In the genomic region with DNA sequence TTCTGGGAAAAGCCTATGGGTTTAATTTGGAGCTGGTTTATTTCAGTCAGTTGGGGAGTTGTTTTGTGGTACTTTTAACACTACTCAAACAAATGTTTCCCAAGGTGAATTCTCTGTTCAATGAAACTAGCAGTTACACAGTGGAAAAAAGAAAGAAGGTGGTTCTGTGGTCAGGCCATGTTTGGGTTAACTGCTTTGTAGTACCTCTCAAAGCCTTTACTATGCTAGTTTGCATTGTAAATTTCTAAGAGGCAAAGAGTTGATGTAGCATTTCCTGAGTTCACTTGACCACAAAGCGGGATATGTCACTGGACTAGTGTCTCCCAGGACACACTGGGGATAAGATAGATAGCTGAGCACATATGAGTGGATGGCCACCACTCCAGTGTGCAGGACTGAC, we compare ENCODE assay signal across 26 cellular contexts.
DNase-seq lines count a peak whose midpoint lies in the region; ATAC-seq and TF ChIP-seq lines count a peak whose summit lies in the region.
"Had no signal": no experiment of that assay in that cellular context is flagged by ENCODE, and none has a peak within 500 bp of the region (broad histone marks: within the 10 kb centered on the region; RNA-seq: fewer than 3 reads in every experiment).

No MANE protein-coding gene starts in this region.

- no peaks in the 10 kb centered on the region for H3K36me3 Mint-ChIP-seq in WTC11
- no peaks in the 10 kb centered on the region for H3K36me3 Mint-ChIP-seq in activated CD4-positive, alpha-beta T cell treated with anti-CD3 and anti-CD28 coated beads, Interleukin-2, amount 10 ng/mL, durations not matched to agents 7 days and 5 days (ENCODE audit: low read depth)
- H3K36me3 Mint-ChIP-seq: CD14-positive monocyte had no signal

- H3K4me3 Mint-ChIP-seq in WTC11 = no peak overlapping the region
- H3K4me3 Mint-ChIP-seq in activated CD4-positive, alpha-beta T cell treated with anti-CD3 and anti-CD28 coated beads, Interleukin-2, amount 10 ng/mL, durations not matched to agents 7 days and 5 days = no peak overlapping the region
- H3K4me3 Mint-ChIP-seq: B cell, CD14-positive monocyte had no signal

- H3K36me3 ChIP-seq in cardiac muscle cell = no peaks in the 10 kb centered on the region
- no peaks in the 10 kb centered on the region for H3K36me3 ChIP-seq in heart left ventricle

- no peak overlapping the region for H3K4me3 ChIP-seq in cardiac muscle cell
- H3K4me3 ChIP-seq in heart left ventricle = no peak overlapping the region

- H3K27me3 ChIP-seq in cardiac muscle cell = no peaks in the 10 kb centered on the region
- H3K27me3 ChIP-seq in heart left ventricle = no peaks in the 10 kb centered on the region

- no peaks in the 10 kb centered on the region for H3K27me3 Mint-ChIP-seq in WTC11 (ENCODE audit: low read depth)
- peaks cover 5% of the 10 kb centered on the region for H3K27me3 Mint-ChIP-seq in activated CD4-positive, alpha-beta T cell treated with anti-CD3 and anti-CD28 coated beads, Interleukin-2, amount 10 ng/mL, durations not matched to agents 7 days and 5 days

- no peak overlapping the region for H3K27ac Mint-ChIP-seq in WTC11
- H3K27ac Mint-ChIP-seq in activated CD4-positive, alpha-beta T cell treated with anti-CD3 and anti-CD28 coated beads, Interleukin-2, amount 10 ng/mL, durations not matched to agents 7 days and 5 days = no peak overlapping the region
- H3K27ac Mint-ChIP-seq: B cell; CD14-positive monocyte; CD8-positive, alpha-beta memory T cell had no signal

- H3K4me1 ChIP-seq in cardiac muscle cell (ENCODE audit: low read depth) (peaks cover 25% of the 10 kb centered on the region), heart left ventricle (peaks cover 0 to 9% (median 0%) of the 10 kb centered on the region in 12 donors)

- H3K4me1 Mint-ChIP-seq in WTC11 = peaks cover 18% of the 10 kb centered on the region
- peaks cover 2% of the 10 kb centered on the region for H3K4me1 Mint-ChIP-seq in activated CD4-positive, alpha-beta T cell treated with anti-CD3 and anti-CD28 coated beads, Interleukin-2, amount 10 ng/mL, durations not matched to agents 7 days and 5 days
- H3K4me1 Mint-ChIP-seq: CD8-positive, alpha-beta memory T cell had no signal

- WGBS in heart left ventricle, 4 donors = 59 to 83% (median 73%) methylated on average over 1 of the region's 1 CpG

- H3K9me3 ChIP-seq in cardiac muscle cell (ENCODE audit: low read depth) = no peaks in the 10 kb centered on the region
- H3K9me3 ChIP-seq in heart left ventricle = no peaks in the 10 kb centered on the region

- ATAC-seq in heart left ventricle (no peak), WTC11 (peak; percentile 57), GM18511 (IDR thresholded peaks at IDR 0.05; ENCODE audit: unreplicated experiment) (no peak)

- intact Hi-C loops in heart left ventricle (cut with DNase I) = no loop called here

- H3K27ac ChIP-seq in cardiac muscle cell (peak overlapping the region; percentile 34), heart left ventricle (no peak overlapping the region)
- H3K27ac ChIP-seq: 22Rv1, HL-60 had no signal

- TF ChIP-seq CTCF in cardiac muscle cell (IDR thresholded peaks at IDR 0.05; ENCODE audit: low read depth, low read length) (no peak), heart left ventricle (IDR thresholded peaks at IDR 0.05) (no peak), WTC11 (IDR thresholded peaks at IDR 0.05) (no peak)

- TF ChIP-seq POLR2A in heart left ventricle (IDR thresholded peaks at IDR 0.05) = no peak

- DNase-seq in cardiac muscle cell (ENCODE audit: low read depth in 1 of 2, low spot score in 1 of 2) (peak in 1 of 2 donors; percentile 9), heart left ventricle (no peak), WTC11 (ENCODE audit: low spot score) (no peak), kidney tubule cell (ENCODE audit: low spot score) (peak; percentile 28), SK-N-DZ (ENCODE audit: low spot score) (no peak), NCI-H2107 treated with DMSO at 0.1 percent for 48 hours (lab: John Stamatoyannopoulos, UW; ENCODE audit: unreplicated experiment) (no peak)
- DNase-seq in activated CD4-positive, alpha-beta T cell treated with anti-CD3 and anti-CD28 coated beads, Interleukin-2, amount 10 ng/mL, durations not matched to agents 7 days and 5 days = no peak
- DNase-seq: CD8-positive, alpha-beta memory T cell; DMS79 treated with DMSO at 0.1 percent for 48 hours; GF-D8; GOT3; HCEC 1CT; NCI-H1092; NCI-H1417 treated with DMSO at 0.1 percent for 48 hours; NCI-H1694 treated with DMSO at 0.1 percent for 48 hours; NCI-H2081; NCI-H2171 treated with DMSO at 0.1 percent for 48 hours; NCI-H524; NCI-H82; Right ventricle myocardium superior; RPMI8226 had no signal

- no peaks in the 10 kb centered on the region for H3K9me3 Mint-ChIP-seq in WTC11
- H3K9me3 Mint-ChIP-seq in activated CD4-positive, alpha-beta T cell treated with anti-CD3 and anti-CD28 coated beads, Interleukin-2, amount 10 ng/mL, durations not matched to agents 7 days and 5 days = no peaks in the 10 kb centered on the region
- H3K9me3 Mint-ChIP-seq: CD8-positive, alpha-beta memory T cell had no signal

- CTCF ChIA-PET in WTC11 (lab: Charles Lee) = no interaction called here
- CTCF ChIA-PET in activated CD4-positive, alpha-beta T cell treated with anti-CD3 and anti-CD28 coated beads, Interleukin-2, amount 10 ng/mL, durations not matched to agents 7 days and 5 days (lab: Charles Lee) = interaction anchor here (0.5 to 0.6 kb wide), 2 partner anchors 64 to 120 kb away, joined by 3 to 4 read pairs; no protein-coding TSS in a partner anchor

- POLR2A ChIA-PET in WTC11 (lab: Charles Lee) = no interaction called here
- POLR2A ChIA-PET in activated CD4-positive, alpha-beta T cell treated with anti-CD3 and anti-CD28 coated beads, Interleukin-2, amount 10 ng/mL, durations not matched to agents 7 days and 5 days (lab: Charles Lee) = no interaction called here

TF ChIP-seq in WTC11, 78 proteins besides CTCF, POLR2A, EP300 and RAD21:
- TF ChIP-seq, protein P1, sequence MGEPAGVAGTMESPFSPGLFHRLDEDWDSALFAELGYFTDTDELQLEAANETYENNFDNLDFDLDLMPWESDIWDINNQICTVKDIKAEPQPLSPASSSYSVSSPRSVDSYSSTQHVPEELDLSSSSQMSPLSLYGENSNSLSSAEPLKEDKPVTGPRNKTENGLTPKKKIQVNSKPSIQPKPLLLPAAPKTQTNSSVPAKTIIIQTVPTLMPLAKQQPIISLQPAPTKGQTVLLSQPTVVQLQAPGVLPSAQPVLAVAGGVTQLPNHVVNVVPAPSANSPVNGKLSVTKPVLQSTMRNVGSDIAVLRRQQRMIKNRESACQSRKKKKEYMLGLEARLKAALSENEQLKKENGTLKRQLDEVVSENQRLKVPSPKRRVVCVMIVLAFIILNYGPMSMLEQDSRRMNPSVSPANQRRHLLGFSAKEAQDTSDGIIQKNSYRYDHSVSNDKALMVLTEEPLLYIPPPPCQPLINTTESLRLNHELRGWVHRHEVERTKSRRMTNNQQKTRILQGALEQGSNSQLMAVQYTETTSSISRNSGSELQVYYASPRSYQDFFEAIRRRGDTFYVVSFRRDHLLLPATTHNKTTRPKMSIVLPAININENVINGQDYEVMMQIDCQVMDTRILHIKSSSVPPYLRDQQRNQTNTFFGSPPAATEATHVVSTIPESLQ (CRISPR knock-in tag; IDR thresholded peaks at IDR 0.05) = no peak
- no peak for TF ChIP-seq ATF1 (CRISPR knock-in tag; IDR thresholded peaks at IDR 0.05)
- no peak for TF ChIP-seq NFE2L1 (CRISPR knock-in tag; IDR thresholded peaks at IDR 0.05)
- TF ChIP-seq ZNF263 (CRISPR knock-in tag; IDR thresholded peaks at IDR 0.05; ENCODE audit: low read depth) = no peak
- TF ChIP-seq OVOL2 (CRISPR knock-in tag; IDR thresholded peaks at IDR 0.05; ENCODE audit: borderline replicate concordance) = no peak
- no peak for TF ChIP-seq ETV6 (CRISPR knock-in tag; IDR thresholded peaks at IDR 0.05)
- no peak for TF ChIP-seq ZNF423 (CRISPR knock-in tag; IDR thresholded peaks at IDR 0.05)
- TF ChIP-seq TP53 (CRISPR knock-in tag; IDR thresholded peaks at IDR 0.05) = no peak
- no peak for TF ChIP-seq ZNF671 (CRISPR knock-in tag; IDR thresholded peaks at IDR 0.05)
- no peak for TF ChIP-seq CREM (CRISPR knock-in tag; IDR thresholded peaks at IDR 0.05)
- TF ChIP-seq, protein P2, sequence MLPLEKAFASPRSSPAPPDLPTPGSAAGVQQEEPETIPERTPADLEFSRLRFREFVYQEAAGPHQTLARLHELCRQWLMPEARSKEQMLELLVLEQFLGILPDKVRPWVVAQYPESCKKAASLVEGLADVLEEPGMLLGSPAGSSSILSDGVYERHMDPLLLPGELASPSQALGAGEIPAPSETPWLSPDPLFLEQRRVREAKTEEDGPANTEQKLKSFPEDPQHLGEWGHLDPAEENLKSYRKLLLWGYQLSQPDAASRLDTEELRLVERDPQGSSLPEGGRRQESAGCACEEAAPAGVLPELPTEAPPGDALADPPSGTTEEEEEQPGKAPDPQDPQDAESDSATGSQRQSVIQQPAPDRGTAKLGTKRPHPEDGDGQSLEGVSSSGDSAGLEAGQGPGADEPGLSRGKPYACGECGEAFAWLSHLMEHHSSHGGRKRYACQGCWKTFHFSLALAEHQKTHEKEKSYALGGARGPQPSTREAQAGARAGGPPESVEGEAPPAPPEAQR (CRISPR knock-in tag; IDR thresholded peaks at IDR 0.05) = no peak
- no peak for TF ChIP-seq NR1H2 (CRISPR knock-in tag; IDR thresholded peaks at IDR 0.05)
- TF ChIP-seq, protein P3, sequence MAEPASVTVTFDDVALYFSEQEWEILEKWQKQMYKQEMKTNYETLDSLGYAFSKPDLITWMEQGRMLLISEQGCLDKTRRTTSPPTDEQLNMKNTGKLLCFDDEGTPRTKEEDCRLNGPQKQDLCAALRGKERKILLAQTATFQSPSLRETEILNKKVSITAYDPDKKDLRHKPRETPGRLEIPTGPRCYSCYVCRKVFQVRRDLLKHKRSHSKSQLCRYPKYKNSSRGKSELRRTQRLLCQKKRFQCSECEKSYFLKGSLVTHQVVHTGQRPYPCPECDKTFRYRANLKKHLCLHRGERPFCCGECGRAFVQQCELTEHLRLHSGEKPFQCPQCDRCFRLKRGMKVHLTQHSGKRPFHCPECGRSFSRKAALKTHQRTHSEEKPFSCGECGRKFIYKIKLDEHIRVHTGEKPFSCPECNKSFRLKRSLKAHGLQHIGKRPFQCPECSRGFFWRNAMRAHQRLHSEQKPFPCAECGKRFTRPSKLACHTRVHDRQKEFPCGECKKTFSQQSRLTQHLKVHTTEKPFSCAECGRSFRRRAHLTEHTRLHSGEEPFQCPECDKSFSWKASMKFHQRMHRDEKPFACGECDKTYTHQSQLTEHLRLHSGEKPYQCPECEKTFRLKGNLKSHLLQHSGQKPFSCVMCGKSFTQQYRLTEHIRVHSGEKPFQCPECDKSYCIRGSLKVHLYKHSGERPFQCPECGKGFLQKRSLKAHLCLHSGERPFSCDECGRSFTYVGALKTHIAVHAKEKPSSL (CRISPR knock-in tag; conservative IDR thresholded peaks at IDR 0.05) = no peak
- no peak for TF ChIP-seq ZNF219 (CRISPR knock-in tag; IDR thresholded peaks at IDR 0.05; ENCODE audit: borderline replicate concordance)
